In the genomic region with DNA sequence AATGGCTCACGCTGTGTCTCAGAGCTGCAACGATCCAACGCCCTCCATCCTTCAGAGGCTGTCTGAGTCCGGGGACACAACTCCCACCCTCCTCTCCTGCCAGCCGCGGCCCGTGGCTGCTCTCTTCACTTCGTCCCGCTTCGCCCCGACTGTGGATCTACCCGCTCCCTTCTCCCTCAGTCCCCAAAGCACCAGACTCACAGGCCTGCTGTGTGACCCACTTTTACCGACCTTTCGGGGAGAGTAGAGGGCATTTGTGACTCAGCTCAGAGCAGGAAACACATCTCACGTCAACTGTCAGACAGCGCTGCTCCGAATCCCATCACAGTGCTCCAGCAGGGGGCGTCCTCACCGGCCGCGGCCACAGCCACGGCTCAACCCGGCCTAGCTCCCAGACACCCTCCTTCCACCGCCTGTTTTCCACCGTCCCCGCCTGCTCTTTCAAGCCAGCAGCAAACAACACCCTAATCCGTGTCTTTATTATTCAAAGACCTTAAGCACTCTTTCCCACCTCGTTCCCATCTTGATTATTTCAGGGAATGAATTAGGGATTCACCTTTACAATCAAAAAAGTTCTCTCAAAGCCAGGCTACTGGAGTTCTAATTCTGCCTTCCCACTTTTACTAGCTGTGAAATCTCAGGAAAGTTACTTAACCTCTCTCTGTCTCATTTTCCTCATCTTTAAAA, we compare ENCODE assay signal across 8 cellular contexts. TPM values are rescaled to one million over a fixed set of nuclear protein-coding genes. Genes with fewer than 3 reads are reported as not detected.
A peak's percentile ranks its signal among the peaks of the same experiment; 100 is the strongest.
DNase-seq lines count a peak whose midpoint lies in the region; ATAC-seq and TF ChIP-seq lines count a peak whose summit lies in the region.

No MANE protein-coding gene starts in this region.

- DNase-seq in ACHN (peak; percentile 84), SK-N-SH (peak; percentile 91), Right ventricle myocardium inferior (ENCODE audit: missing footprints) (peak; percentile 88), ovary (peak; percentile 75 to 86 (median 85)), testis (peak; percentile 88)

- no peaks in the 10 kb centered on the region for H3K9me3 Mint-ChIP-seq in activated naive CD4-positive, alpha-beta T cell treated with anti-CD3 and anti-CD28 coated beads, Interleukin-2, amount 50 U/mL, for 24 hours

- H3K9me2 ChIP-seq in SK-N-SH = no peaks in the 10 kb centered on the region

- TF ChIP-seq POLR2A in ovary (IDR thresholded peaks at IDR 0.05) = no peak
- TF ChIP-seq POLR2A in testis (IDR thresholded peaks at IDR 0.05) = no peak

- POLR2A ChIA-PET in SK-N-SH (lab: Yijun Ruan, JAX) = interaction anchor here (0.8 to 1.8 kb wide), 4 partner anchors 23 to 139 kb away, joined by 3 to 5 read pairs (median 3); partner anchors contain the start of gene SMARCD1

- H3F3A ChIP-seq in SK-N-SH (replicated peaks; ENCODE audit: insufficient read depth) = no peaks in the 10 kb centered on the region

- H3K27ac Mint-ChIP-seq in activated naive CD4-positive, alpha-beta T cell treated with anti-CD3 and anti-CD28 coated beads, Interleukin-2, amount 50 U/mL, for 24 hours = peak overlapping the region; percentile 90

- WGBS in SK-N-SH (ENCODE audit: low lambda C conversion rate) = 12% methylated on average over 23 of the region's 28 CpGs
- 4 to 6% (median 6%) methylated on average over 28 of the region's 28 CpGs for WGBS in ovary, 3 donors
- WGBS in testis, 2 donors = 14 to 23% methylated on average over 28 of the region's 28 CpGs

- H3K27ac ChIP-seq in HUES48 (ENCODE audit: low read depth, low read length) = peak overlapping the region; percentile 73
- H3K27ac ChIP-seq in SK-N-SH (ENCODE audit: low read depth in 2 of 2, low read length in 1 of 2) = peak overlapping the region in 1 of 2 experiments; percentile 29; a peak in 1 of 4 replicates
- no peak overlapping the region for H3K27ac ChIP-seq in ovary
- peak overlapping the region; percentile 12 to 59 for H3K27ac ChIP-seq in testis

- peak overlapping the region; percentile 61 for H3K4me2 ChIP-seq in SK-N-SH

- CTCF ChIA-PET in SK-N-SH (lab: Yijun Ruan, JAX) = interaction anchor here (0.5 to 6.1 kb wide), 46 partner anchors 10 to 323 kb away, joined by 3 to 101 read pairs (median 6); partner anchors contain the start of genes AQP5, BCDIN3D, COX14 and FAIM2

- no peaks in the 10 kb centered on the region for H3K27me3 Mint-ChIP-seq in activated naive CD4-positive, alpha-beta T cell treated with anti-CD3 and anti-CD28 coated beads, Interleukin-2, amount 50 U/mL, for 24 hours

- peak; percentile 63 for TF ChIP-seq RAD21 in SK-N-SH (IDR thresholded peaks at IDR 0.05; ENCODE audit: low read length)

- H3K79me2 ChIP-seq in SK-N-SH (ENCODE audit: insufficient read depth) = no peaks in the 10 kb centered on the region

- H3K36me3 ChIP-seq in HUES48 (ENCODE audit: control insufficient read depth, insufficient read depth, low read length) (no peaks in the 10 kb centered on the region), SK-N-SH (replicated peaks in 1 of 2; ENCODE audit: control insufficient read depth in 1 of 2, insufficient read depth in 2 of 2, low read length in 1 of 2) (no peaks in the 10 kb centered on the region), ovary (no peaks in the 10 kb centered on the region), testis (ENCODE audit: low read depth, missing control alignments) (no peaks in the 10 kb centered on the region)

- H4K20me1 ChIP-seq in SK-N-SH (ENCODE audit: insufficient read depth) = no peaks in the 10 kb centered on the region

- intact Hi-C loops in Right ventricle myocardium inferior (cut with DNase I) (loop anchor here (1.0 kb wide), 1 partner anchor 78 kb away; no protein-coding TSS in a partner anchor), ovary (cut with DNase I) (loop anchor here in 1 of 4 donors (5.0 kb wide), 1 partner anchor 78 kb away; no protein-coding TSS in a partner anchor), testis (cut with DNase I; ENCODE audit: low total_unique reads) (no loop called here)

- no peaks in the 10 kb centered on the region for H3K36me3 Mint-ChIP-seq in activated naive CD4-positive, alpha-beta T cell treated with anti-CD3 and anti-CD28 coated beads, Interleukin-2, amount 50 U/mL, for 24 hours

- ATAC-seq in GM18867 (IDR thresholded peaks at IDR 0.05; ENCODE audit: unreplicated experiment) = peak; percentile 83
- peak; percentile 96 for ATAC-seq in Right ventricle myocardium inferior

- H3K4me1 ChIP-seq in HUES48 (ENCODE audit: control insufficient read depth, insufficient read depth, low read length) (peaks cover 32% of the 10 kb centered on the region), SK-N-SH (ENCODE audit: control insufficient read depth in 1 of 2, insufficient read depth in 2 of 2, low read depth in 1 of 2, low read length in 1 of 2) (peaks cover 0 to 17% of the 10 kb centered on the region in 2 experiments; a peak in 1 of 4 replicates), ovary (ENCODE audit: insufficient read depth) (peaks cover 3% of the 10 kb centered on the region), testis (peaks cover 5% of the 10 kb centered on the region)

- H3K4me3 Mint-ChIP-seq in activated naive CD4-positive, alpha-beta T cell treated with anti-CD3 and anti-CD28 coated beads, Interleukin-2, amount 50 U/mL, for 24 hours = peak overlapping the region; percentile 86

- H2AFZ ChIP-seq in SK-N-SH (ENCODE audit: low read depth) = peak overlapping the region; percentile 87

- in situ Hi-C loops in ACHN (cut with HindIII; ENCODE audit: low pct_ligation_motif_present, low pct_unique_long_range_greater_than_20kb, low sequenced_read_pairs) = no loop called here

- H3K4me3 ChIP-seq in HUES48 (ENCODE audit: low read depth, low read length) (peak overlapping the region; percentile 17), SK-N-SH (ENCODE audit: low read depth in 2 of 2, low read length in 1 of 2) (peak overlapping the region; percentile 33 to 36; a peak in 3 of 4 replicates), ovary (no peak overlapping the region), testis (peak overlapping the region; percentile 18 to 29)

- TF ChIP-seq EP300 in SK-N-SH (IDR thresholded peaks at IDR 0.05; ENCODE audit: borderline replicate concordance in 1 of 2, low read depth in 1 of 2, low read length in 1 of 2) (no peak; a peak in 1 of 4 replicates), ovary (IDR thresholded peaks at IDR 0.05) (no peak)

- H3K27me3 ChIP-seq in HUES48 (ENCODE audit: control insufficient read depth, insufficient read depth, low read length) (no peaks in the 10 kb centered on the region), SK-N-SH (ENCODE audit: insufficient read depth) (no peaks in the 10 kb centered on the region), ovary (no peaks in the 10 kb centered on the region), testis (no peaks in the 10 kb centered on the region)

- no peaks in the 10 kb centered on the region for H3K9me3 ChIP-seq in HUES48 (ENCODE audit: control insufficient read depth, insufficient read depth, low read length)
- no peaks in the 10 kb centered on the region for H3K9me3 ChIP-seq in SK-N-SH
- no peaks in the 10 kb centered on the region for H3K9me3 ChIP-seq in ovary
- H3K9me3 ChIP-seq in testis = no peaks in the 10 kb centered on the region

- H3K9ac ChIP-seq in HUES48 (ENCODE audit: low read depth, low read length) (no peak overlapping the region), SK-N-SH (no peak overlapping the region)

- peaks cover 20% of the 10 kb centered on the region for H3K4me1 Mint-ChIP-seq in activated naive CD4-positive, alpha-beta T cell treated with anti-CD3 and anti-CD28 coated beads, Interleukin-2, amount 50 U/mL, for 24 hours

- TF ChIP-seq CTCF in SK-N-SH (IDR thresholded peaks at IDR 0.05) (peak; percentile 96), ovary (IDR thresholded peaks at IDR 0.05) (peak; percentile 67 to 85 (median 69)), testis (IDR thresholded peaks at IDR 0.05) (peak; percentile 62 to 78 (median 75))

RNA-seq across cellular contexts. Expression of gene AQP2, which starts 5.0 kb away (rescaled TPM):
- not detected in 2 replicates for polyA plus RNA-seq in SK-N-SH (2012; rRNA removed)
- not detected in 2 replicates for polyA plus RNA-seq in SK-N-SH (2012; cell fraction: cytosol; rRNA removed)
- not detected in 2 replicates for polyA plus RNA-seq in SK-N-SH (2012; cell fraction: nucleus; rRNA removed)
- not detected for total RNA-seq in Right ventricle myocardium inferior
- 1 to 10 TPM in 1 of 7 donors, under 1 TPM in 1, not detected in 5; 0.11 to 2.1 TPM for total RNA-seq in ovary
- 1 to 10 TPM in 1 of 2 donors, not detected in 1; 3.7 TPM for polyA plus RNA-seq in ovary
- 1 to 10 TPM in 1 of 2 donors, under 1 TPM in 1; 0.79 to 1.9 TPM for total RNA-seq in testis
- 1.1 TPM for polyA plus RNA-seq in testis (ENCODE audit: insufficient read depth, low read depth, low replicate concordance)

RNA-seq across cellular contexts. Expression of gene AQP5, which starts 16.1 kb away (rescaled TPM):
- polyA plus RNA-seq in SK-N-SH (2012; rRNA removed) = 0.08 and 0.10 TPM in 2 replicates
- polyA plus RNA-seq in SK-N-SH (2012; cell fraction: cytosol; rRNA removed) = not detected in 2 replicates
- 0.06 TPM in 1 of 2 replicates, not detected in the other for polyA plus RNA-seq in SK-N-SH (2012; cell fraction: nucleus; rRNA removed)
- 0.81 TPM for total RNA-seq in Right ventricle myocardium inferior
- total RNA-seq in ovary = under 1 TPM in 4 of 7 donors, not detected in 3; 0.47 to 0.92 (median 0.53) TPM
- under 1 TPM in 1 of 2 donors, not detected in 1; 0.12 TPM for polyA plus RNA-seq in ovary
- total RNA-seq in testis = 100 to 1,000 TPM; 128 to 134 TPM
- polyA plus RNA-seq in testis (ENCODE audit: insufficient read depth, low read depth, low replicate concordance) = 414 TPM

RNA-seq across cellular contexts. Expression of gene AQP6, which starts 27.2 kb away (rescaled TPM):
- polyA plus RNA-seq in SK-N-SH (2012; rRNA removed) (0.10 and 0.21 TPM in 2 replicates), ovary (under 1 TPM in 1 of 2 donors, not detected in 1; 0.04 TPM), testis (ENCODE audit: insufficient read depth, low read depth, low replicate concordance) (3.1 TPM)
- polyA plus RNA-seq in SK-N-SH (2012; cell fraction: cytosol; rRNA removed) = 0.04 and 0.09 TPM in 2 replicates
- 0.56 and 0.59 TPM in 2 replicates for polyA plus RNA-seq in SK-N-SH (2012; cell fraction: nucleus; rRNA removed)
- total RNA-seq in Right ventricle myocardium inferior (not detected), ovary (under 1 TPM in 2 of 7 donors, not detected in 5; under 0.01 to 0.08 TPM), testis (1 to 10 TPM; 1.7 to 2.2 TPM)

RNA-seq across cellular contexts. Expression of gene FAIM2, which starts 41.8 kb away (rescaled TPM):
- polyA plus RNA-seq in SK-N-SH (2012; rRNA removed) (6.3 and 11.3 TPM in 2 replicates), ovary (1 to 10 TPM; 1.0 to 7.1 TPM), testis (ENCODE audit: insufficient read depth, low read depth, low replicate concordance) (67.5 TPM)
- polyA plus RNA-seq in SK-N-SH (2012; cell fraction: cytosol; rRNA removed) = 4.6 and 6.9 TPM in 2 replicates
- polyA plus RNA-seq in SK-N-SH (2012; cell fraction: nucleus; rRNA removed) = 3.7 and 4.8 TPM in 2 replicates
- total RNA-seq in Right ventricle myocardium inferior (20.5 TPM), ovary (10 to 100 TPM in 1 of 7 donors, 1 to 10 TPM in 4, under 1 TPM in 2; under 0.01 to 19.3 (median 2.4) TPM), testis (10 to 100 TPM; 14.6 to 15.3 TPM)

Comparison
In these comparisons a context has a peak if more than half of its experiments do, and no peak if none do; other contexts are left out.
1. H3K27ac ChIP-seq: peak in HUES48 (single experiment) and testis (2 of 2); none in ovary (0 of 2).
2. RNA of gene AQP5, which starts 16.1 kb away (total RNA-seq): 128 to 134 TPM in testis; 0.81 TPM in Right ventricle myocardium inferior (single experiment) and 0.47 to 0.92 TPM in ovary; every median in the first group is over 10 times any median in the second.
3. Peak in every context shown above with its lines, with median percentiles within 50 percentile points of each other: DNase-seq and CTCF ChIP-seq.